Comparison of ENCODE assay signal across 1 cellular context in the genomic region with DNA sequence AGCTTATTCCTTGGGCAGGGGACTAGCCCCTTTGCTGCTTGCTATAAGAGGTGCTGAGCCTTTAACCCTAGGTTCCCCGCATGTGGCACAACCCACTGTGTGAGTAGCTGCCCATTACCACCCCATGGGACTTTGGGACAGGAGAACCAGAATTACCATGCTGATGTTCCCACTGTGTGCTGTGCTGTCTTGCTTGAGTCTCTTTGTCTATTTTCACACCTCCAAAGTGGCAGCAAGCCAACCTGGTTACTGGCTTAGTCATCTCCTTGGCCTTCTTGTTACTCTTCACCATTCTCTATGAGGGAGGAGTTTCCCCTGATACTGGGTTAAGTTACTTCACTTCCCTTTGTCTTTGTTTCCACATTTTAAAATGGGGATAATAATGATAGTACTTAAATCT.
TF ChIP-seq lines count a peak whose summit lies in the region.

No MANE protein-coding gene starts in this region.

TF ChIP-seq in GM12878, 131 proteins besides CTCF, POLR2A, EP300 and RAD21 (continued from another document):
- TF ChIP-seq SMAD1 (IDR thresholded peaks at IDR 0.05; ENCODE audit: low read depth, partially characterized antibody) (peak; percentile 82), TCF3 (IDR thresholded peaks at IDR 0.05; ENCODE audit: borderline replicate concordance, insufficient read depth, low read depth, low read length) (no peak), BHLHE40 (IDR thresholded peaks at IDR 0.05; ENCODE audit: borderline replicate concordance in 1 of 2, low read depth in 2 of 2, low read length in 1 of 2) (0 out of 4 replicates have a peak, but pooled peaks of 1 of the 2 experiments have one; percentile 8), HDAC2 (IDR thresholded peaks at IDR 0.05) (no peak), TBL1XR1 (IDR thresholded peaks at IDR 0.05; ENCODE audit: low read depth, low read length) (no peak), MEF2A (IDR thresholded peaks at IDR 0.05; ENCODE audit: insufficient read depth, low read depth, low read length) (no peak), ATF7 (IDR thresholded peaks at IDR 0.05; ENCODE audit: low read depth) (0 out of 2 replicates have a peak, but pooled peaks have one; percentile 35), RUNX3 (IDR thresholded peaks at IDR 0.05; ENCODE audit: low read length) (0 out of 2 replicates have a peak, but pooled peaks have one; percentile 12), MTA3 (IDR thresholded peaks at IDR 0.05; ENCODE audit: borderline replicate concordance, low read length) (peak; percentile 21; the same call in 1 of the 2 replicates), DPF2 (IDR thresholded peaks at IDR 0.05) (0 out of 2 replicates have a peak, but pooled peaks have one; percentile 59), POU2F2 (IDR thresholded peaks at IDR 0.05; ENCODE audit: borderline replicate concordance, low read depth, low read length) (peak; percentile 35; the same call in 1 of the 3 replicates), PAX5 (IDR thresholded peaks at IDR 0.05; ENCODE audit: borderline replicate concordance, low read depth, low read length) (no peak), IKZF2 (IDR thresholded peaks at IDR 0.05) (peak; percentile 15 to 33; a peak in 2 of 4 replicates), STAT1 (conservative IDR thresholded peaks at IDR 0.05) (no peak), SMAD5 (IDR thresholded peaks at IDR 0.05; ENCODE audit: low read depth) (no peak), BCL11A (IDR thresholded peaks at IDR 0.05; ENCODE audit: low read depth, low read length) (no peak), NBN (IDR thresholded peaks at IDR 0.05) (peak; percentile 38; the same call in 1 of the 2 replicates), MEF2B (IDR thresholded peaks at IDR 0.05; ENCODE audit: partially characterized antibody, poor library complexity, severe bottlenecking) (peak; percentile 79), CEBPB (IDR thresholded peaks at IDR 0.05; ENCODE audit: borderline replicate concordance in 1 of 2, low read depth in 2 of 2, low read length in 2 of 2) (no peak), NFYA (IDR thresholded peaks at IDR 0.05; ENCODE audit: borderline replicate concordance, low read depth, low read length) (no peak), HDGF (IDR thresholded peaks at IDR 0.05) (no peak), RCOR1 (conservative IDR thresholded peaks at IDR 0.05; ENCODE audit: low read depth, low read length) (no peak), IKZF1 (conservative IDR thresholded peaks at IDR 0.05) (0 out of 2 replicates have a peak, but pooled peaks have one; percentile 44), MTA2 (IDR thresholded peaks at IDR 0.05; ENCODE audit: low read depth) (peak; percentile 34; the same call in 1 of the 2 replicates)
- TF ChIP-seq, protein P1, sequence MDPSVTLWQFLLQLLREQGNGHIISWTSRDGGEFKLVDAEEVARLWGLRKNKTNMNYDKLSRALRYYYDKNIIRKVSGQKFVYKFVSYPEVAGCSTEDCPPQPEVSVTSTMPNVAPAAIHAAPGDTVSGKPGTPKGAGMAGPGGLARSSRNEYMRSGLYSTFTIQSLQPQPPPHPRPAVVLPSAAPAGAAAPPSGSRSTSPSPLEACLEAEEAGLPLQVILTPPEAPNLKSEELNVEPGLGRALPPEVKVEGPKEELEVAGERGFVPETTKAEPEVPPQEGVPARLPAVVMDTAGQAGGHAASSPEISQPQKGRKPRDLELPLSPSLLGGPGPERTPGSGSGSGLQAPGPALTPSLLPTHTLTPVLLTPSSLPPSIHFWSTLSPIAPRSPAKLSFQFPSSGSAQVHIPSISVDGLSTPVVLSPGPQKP (IDR thresholded peaks at IDR 0.05; ENCODE audit: low read depth, low read length) = no peak
- TF ChIP-seq, protein P2, sequence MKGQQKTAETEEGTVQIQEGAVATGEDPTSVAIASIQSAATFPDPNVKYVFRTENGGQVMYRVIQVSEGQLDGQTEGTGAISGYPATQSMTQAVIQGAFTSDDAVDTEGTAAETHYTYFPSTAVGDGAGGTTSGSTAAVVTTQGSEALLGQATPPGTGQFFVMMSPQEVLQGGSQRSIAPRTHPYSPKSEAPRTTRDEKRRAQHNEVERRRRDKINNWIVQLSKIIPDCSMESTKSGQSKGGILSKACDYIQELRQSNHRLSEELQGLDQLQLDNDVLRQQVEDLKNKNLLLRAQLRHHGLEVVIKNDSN (IDR thresholded peaks at IDR 0.05; ENCODE audit: borderline replicate concordance, extremely low read length, insufficient read depth, low read depth, low read length) = no peak
- TF ChIP-seq, protein P3, sequence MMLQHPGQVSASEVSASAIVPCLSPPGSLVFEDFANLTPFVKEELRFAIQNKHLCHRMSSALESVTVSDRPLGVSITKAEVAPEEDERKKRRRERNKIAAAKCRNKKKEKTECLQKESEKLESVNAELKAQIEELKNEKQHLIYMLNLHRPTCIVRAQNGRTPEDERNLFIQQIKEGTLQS (IDR thresholded peaks at IDR 0.05; ENCODE audit: borderline replicate concordance, extremely low read depth, low read depth, low read length) = no peak
- TF ChIP-seq, protein P4, sequence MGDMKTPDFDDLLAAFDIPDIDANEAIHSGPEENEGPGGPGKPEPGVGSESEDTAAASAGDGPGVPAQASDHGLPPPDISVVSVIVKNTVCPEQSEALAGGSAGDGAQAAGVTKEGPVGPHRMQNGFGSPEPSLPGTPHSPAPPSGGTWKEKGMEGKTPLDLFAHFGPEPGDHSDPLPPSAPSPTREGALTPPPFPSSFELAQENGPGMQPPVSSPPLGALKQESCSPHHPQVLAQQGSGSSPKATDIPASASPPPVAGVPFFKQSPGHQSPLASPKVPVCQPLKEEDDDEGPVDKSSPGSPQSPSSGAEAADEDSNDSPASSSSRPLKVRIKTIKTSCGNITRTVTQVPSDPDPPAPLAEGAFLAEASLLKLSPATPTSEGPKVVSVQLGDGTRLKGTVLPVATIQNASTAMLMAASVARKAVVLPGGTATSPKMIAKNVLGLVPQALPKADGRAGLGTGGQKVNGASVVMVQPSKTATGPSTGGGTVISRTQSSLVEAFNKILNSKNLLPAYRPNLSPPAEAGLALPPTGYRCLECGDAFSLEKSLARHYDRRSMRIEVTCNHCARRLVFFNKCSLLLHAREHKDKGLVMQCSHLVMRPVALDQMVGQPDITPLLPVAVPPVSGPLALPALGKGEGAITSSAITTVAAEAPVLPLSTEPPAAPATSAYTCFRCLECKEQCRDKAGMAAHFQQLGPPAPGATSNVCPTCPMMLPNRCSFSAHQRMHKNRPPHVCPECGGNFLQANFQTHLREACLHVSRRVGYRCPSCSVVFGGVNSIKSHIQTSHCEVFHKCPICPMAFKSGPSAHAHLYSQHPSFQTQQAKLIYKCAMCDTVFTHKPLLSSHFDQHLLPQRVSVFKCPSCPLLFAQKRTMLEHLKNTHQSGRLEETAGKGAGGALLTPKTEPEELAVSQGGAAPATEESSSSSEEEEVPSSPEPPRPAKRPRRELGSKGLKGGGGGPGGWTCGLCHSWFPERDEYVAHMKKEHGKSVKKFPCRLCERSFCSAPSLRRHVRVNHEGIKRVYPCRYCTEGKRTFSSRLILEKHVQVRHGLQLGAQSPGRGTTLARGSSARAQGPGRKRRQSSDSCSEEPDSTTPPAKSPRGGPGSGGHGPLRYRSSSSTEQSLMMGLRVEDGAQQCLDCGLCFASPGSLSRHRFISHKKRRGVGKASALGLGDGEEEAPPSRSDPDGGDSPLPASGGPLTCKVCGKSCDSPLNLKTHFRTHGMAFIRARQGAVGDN (IDR thresholded peaks at IDR 0.05) = peak; percentile 65
- TF ChIP-seq, protein P5, sequence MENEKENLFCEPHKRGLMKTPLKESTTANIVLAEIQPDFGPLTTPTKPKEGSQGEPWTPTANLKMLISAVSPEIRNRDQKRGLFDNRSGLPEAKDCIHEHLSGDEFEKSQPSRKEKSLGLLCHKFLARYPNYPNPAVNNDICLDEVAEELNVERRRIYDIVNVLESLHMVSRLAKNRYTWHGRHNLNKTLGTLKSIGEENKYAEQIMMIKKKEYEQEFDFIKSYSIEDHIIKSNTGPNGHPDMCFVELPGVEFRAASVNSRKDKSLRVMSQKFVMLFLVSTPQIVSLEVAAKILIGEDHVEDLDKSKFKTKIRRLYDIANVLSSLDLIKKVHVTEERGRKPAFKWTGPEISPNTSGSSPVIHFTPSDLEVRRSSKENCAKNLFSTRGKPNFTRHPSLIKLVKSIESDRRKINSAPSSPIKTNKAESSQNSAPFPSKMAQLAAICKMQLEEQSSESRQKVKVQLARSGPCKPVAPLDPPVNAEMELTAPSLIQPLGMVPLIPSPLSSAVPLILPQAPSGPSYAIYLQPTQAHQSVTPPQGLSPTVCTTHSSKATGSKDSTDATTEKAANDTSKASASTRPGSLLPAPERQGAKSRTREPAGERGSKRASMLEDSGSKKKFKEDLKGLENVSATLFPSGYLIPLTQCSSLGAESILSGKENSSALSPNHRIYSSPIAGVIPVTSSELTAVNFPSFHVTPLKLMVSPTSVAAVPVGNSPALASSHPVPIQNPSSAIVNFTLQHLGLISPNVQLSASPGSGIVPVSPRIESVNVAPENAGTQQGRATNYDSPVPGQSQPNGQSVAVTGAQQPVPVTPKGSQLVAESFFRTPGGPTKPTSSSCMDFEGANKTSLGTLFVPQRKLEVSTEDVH (IDR thresholded peaks at IDR 0.05; ENCODE audit: low read depth, partially characterized antibody) = no peak
- TF ChIP-seq, protein P6, sequence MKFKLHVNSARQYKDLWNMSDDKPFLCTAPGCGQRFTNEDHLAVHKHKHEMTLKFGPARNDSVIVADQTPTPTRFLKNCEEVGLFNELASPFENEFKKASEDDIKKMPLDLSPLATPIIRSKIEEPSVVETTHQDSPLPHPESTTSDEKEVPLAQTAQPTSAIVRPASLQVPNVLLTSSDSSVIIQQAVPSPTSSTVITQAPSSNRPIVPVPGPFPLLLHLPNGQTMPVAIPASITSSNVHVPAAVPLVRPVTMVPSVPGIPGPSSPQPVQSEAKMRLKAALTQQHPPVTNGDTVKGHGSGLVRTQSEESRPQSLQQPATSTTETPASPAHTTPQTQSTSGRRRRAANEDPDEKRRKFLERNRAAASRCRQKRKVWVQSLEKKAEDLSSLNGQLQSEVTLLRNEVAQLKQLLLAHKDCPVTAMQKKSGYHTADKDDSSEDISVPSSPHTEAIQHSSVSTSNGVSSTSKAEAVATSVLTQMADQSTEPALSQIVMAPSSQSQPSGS (IDR thresholded peaks at IDR 0.05; ENCODE audit: low read length) = no peak; the same call in 1 of the 2 replicates
TF ChIP-seq in GM12878: peak in this region for 13.
